8 cellular contexts compared by ENCODE assay signal in the genomic region with DNA sequence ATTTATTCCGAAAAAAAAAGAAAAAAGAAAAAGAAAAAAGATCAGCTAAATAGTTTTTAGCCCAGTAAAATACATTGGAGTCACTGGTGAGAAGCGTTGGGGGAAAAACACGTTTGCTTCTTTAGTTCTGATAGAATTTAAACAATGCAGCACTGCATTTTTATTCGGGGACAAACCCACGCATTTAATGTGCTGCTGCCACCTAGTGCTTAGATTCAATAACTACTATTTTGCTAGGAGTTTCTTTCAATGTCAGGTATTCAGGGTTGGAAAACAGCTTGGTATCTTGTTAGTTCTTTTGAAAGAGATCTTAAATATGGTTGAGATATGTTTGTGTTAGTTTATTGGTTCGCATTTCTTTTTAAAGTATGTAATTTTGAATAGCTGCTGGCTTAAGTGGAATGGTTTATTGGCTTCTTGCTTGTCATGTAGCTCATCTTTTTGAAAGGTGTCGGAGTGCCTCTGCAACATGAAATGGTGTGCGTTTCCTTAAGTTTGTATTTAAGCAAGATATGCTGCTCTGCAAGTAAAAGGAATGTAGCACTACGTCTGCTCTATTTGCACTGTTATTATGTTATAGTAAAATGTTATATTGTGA. TPM values are rescaled to one million over a fixed set of nuclear protein-coding genes. Genes with fewer than 3 reads are reported as not detected.
DNase-seq lines count a peak whose midpoint lies in the region; ATAC-seq and TF ChIP-seq lines count a peak whose summit lies in the region.

No MANE protein-coding gene starts in this region.

- no peaks in the 10 kb centered on the region for H3K27me3 ChIP-seq in uterus

- H3K36me3 ChIP-seq in uterus: no peaks in the 10 kb centered on the region

- H3K27ac ChIP-seq in uterus: no peak overlapping the region

- no peaks in the 10 kb centered on the region for H3K4me1 ChIP-seq in uterus

- ATAC-seq in GM19023 (IDR thresholded peaks at IDR 0.05; ENCODE audit: unreplicated experiment): peak; percentile 42

- DNase-seq in Caki2 (ENCODE audit: low read depth) (peak; percentile 21), LNCaP clone FGC (ENCODE audit: low read depth) (no peak), RPMI7951 (ENCODE audit: low read depth) (peak; percentile 26), choroid plexus epithelial cell (ENCODE audit: low read depth) (peak; percentile 67), medulla oblongata (ENCODE audit: extremely low spot score) (peak; percentile 88), uterus (no peak), NCI-H524 treated with DMSO at 0.1 percent for 48 hours (lab: John Stamatoyannopoulos, UW) (no peak)

- in situ Hi-C loops in Caki2 (cut with HindIII; ENCODE audit: low pct_unique_long_range_greater_than_20kb, low sequenced_read_pairs): no loop called here

- TF ChIP-seq CTCF in LNCaP clone FGC (IDR thresholded peaks at IDR 0.05; ENCODE audit: control insufficient read depth, extremely low read depth, insufficient read depth) (peak; percentile 68), choroid plexus epithelial cell (conservative IDR thresholded peaks at IDR 0.05; ENCODE audit: low read depth, low read length) (peak; percentile 72), uterus (IDR thresholded peaks at IDR 0.05) (peak; percentile 37 to 58 (median 50))

- no peak for TF ChIP-seq POLR2A in uterus (IDR thresholded peaks at IDR 0.05)

- intact Hi-C loops in uterus (cut with DNase I; ENCODE audit: low total_unique reads): no loop called here

- no peaks in the 10 kb centered on the region for H3K9me3 ChIP-seq in uterus

- H3K4me3 ChIP-seq in LNCaP clone FGC (ENCODE audit: low read depth, low read length) (no peak overlapping the region), choroid plexus epithelial cell (ENCODE audit: low read depth, low read length) (no peak overlapping the region), uterus (no peak overlapping the region)

RNA-seq across cellular contexts. Expression of gene SVIP, which starts 41.9 kb away (rescaled TPM):
- 8.7 and 9.6 TPM in 2 replicates for total RNA-seq in Caki2 (2014; rRNA removed; shearing (Covaris generic); ENCODE audit: low replicate concordance)
- total RNA-seq in RPMI7951 (2014; rRNA removed; shearing (Covaris generic)): 5.9 and 8.8 TPM in 2 replicates
- 10 to 100 TPM in 2 of 4 donors, 1 to 10 TPM in 2; 2.0 to 20.7 (median 11.9) TPM for total RNA-seq in uterus

Comparison
In these comparisons a context has a peak if more than half of its experiments do, and no peak if none do; other contexts are left out.
1. DNase-seq: peak in Caki2 (single experiment), RPMI7951 (single experiment), choroid plexus epithelial cell (single experiment) and medulla oblongata (single experiment); none in LNCaP clone FGC (single experiment), uterus (0 of 2) and NCI-H524 treated with DMSO at 0.1 percent for 48 hours (single experiment).
2. Peak in every context shown above with its lines, with median percentiles within 50 percentile points of each other: CTCF ChIP-seq.